ENCODE assay signal across 1 cellular context in the genomic region with DNA sequence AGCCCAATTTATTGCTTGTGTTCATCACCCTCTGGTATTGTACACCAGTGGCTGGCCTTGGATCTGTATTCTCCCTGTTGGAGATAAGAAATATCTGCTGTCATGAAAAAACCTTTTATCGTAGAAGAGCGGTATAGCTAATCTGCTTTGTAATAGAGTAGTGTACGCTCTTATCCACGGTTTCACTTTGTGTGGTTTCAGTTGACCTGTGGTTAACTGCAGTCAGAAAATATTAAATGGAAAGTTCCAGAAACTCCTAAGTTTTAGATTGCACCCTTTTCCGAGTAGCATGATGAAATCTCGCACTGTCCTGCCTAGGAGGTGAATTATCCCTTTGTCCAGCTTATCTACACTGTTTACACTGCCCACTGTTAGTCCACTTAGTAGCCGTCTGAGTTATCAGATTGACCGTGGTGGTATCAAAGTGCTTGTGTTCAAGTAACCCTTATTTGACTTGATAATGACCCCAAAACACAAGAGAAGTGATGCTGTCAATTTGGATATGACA.
TF ChIP-seq lines count a peak whose summit lies in the region.

No MANE protein-coding gene starts in this region.

TF ChIP-seq in K562, 482 proteins besides CTCF, POLR2A, EP300 and RAD21 (continued from another document and continues in another):
- TF ChIP-seq, protein P1, sequence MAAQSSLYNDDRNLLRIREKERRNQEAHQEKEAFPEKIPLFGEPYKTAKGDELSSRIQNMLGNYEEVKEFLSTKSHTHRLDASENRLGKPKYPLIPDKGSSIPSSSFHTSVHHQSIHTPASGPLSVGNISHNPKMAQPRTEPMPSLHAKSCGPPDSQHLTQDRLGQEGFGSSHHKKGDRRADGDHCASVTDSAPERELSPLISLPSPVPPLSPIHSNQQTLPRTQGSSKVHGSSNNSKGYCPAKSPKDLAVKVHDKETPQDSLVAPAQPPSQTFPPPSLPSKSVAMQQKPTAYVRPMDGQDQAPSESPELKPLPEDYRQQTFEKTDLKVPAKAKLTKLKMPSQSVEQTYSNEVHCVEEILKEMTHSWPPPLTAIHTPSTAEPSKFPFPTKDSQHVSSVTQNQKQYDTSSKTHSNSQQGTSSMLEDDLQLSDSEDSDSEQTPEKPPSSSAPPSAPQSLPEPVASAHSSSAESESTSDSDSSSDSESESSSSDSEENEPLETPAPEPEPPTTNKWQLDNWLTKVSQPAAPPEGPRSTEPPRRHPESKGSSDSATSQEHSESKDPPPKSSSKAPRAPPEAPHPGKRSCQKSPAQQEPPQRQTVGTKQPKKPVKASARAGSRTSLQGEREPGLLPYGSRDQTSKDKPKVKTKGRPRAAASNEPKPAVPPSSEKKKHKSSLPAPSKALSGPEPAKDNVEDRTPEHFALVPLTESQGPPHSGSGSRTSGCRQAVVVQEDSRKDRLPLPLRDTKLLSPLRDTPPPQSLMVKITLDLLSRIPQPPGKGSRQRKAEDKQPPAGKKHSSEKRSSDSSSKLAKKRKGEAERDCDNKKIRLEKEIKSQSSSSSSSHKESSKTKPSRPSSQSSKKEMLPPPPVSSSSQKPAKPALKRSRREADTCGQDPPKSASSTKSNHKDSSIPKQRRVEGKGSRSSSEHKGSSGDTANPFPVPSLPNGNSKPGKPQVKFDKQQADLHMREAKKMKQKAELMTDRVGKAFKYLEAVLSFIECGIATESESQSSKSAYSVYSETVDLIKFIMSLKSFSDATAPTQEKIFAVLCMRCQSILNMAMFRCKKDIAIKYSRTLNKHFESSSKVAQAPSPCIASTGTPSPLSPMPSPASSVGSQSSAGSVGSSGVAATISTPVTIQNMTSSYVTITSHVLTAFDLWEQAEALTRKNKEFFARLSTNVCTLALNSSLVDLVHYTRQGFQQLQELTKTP (IDR thresholded peaks at IDR 0.05; ENCODE audit: low read depth in 1 of 2, partially characterized antibody in 2 of 2), result peak in 1 of 2 experiments; percentile 25
- no peak for TF ChIP-seq SAFB2 (IDR thresholded peaks at IDR 0.05; ENCODE audit: borderline replicate concordance, low read depth, low read length, severe bottlenecking)
- no peak for TF ChIP-seq ZNF57 (CRISPR knock-in tag; IDR thresholded peaks at IDR 0.05)
- peak; percentile 59 for TF ChIP-seq SMAD4 (CRISPR knock-in tag; conservative IDR thresholded peaks at IDR 0.05)
- TF ChIP-seq, protein P2, sequence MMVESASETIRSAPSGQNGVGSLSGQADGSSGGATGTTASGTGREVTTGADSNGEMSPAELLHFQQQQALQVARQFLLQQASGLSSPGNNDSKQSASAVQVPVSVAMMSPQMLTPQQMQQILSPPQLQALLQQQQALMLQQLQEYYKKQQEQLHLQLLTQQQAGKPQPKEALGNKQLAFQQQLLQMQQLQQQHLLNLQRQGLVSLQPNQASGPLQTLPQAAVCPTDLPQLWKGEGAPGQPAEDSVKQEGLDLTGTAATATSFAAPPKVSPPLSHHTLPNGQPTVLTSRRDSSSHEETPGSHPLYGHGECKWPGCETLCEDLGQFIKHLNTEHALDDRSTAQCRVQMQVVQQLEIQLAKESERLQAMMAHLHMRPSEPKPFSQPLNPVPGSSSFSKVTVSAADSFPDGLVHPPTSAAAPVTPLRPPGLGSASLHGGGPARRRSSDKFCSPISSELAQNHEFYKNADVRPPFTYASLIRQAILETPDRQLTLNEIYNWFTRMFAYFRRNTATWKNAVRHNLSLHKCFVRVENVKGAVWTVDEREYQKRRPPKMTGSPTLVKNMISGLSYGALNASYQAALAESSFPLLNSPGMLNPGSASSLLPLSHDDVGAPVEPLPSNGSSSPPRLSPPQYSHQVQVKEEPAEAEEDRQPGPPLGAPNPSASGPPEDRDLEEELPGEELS (CRISPR knock-in tag; IDR thresholded peaks at IDR 0.05; ENCODE audit: borderline replicate concordance), result no peak
- TF ChIP-seq KLF1 (tag; IDR thresholded peaks at IDR 0.05), result no peak
- TF ChIP-seq, protein P3, sequence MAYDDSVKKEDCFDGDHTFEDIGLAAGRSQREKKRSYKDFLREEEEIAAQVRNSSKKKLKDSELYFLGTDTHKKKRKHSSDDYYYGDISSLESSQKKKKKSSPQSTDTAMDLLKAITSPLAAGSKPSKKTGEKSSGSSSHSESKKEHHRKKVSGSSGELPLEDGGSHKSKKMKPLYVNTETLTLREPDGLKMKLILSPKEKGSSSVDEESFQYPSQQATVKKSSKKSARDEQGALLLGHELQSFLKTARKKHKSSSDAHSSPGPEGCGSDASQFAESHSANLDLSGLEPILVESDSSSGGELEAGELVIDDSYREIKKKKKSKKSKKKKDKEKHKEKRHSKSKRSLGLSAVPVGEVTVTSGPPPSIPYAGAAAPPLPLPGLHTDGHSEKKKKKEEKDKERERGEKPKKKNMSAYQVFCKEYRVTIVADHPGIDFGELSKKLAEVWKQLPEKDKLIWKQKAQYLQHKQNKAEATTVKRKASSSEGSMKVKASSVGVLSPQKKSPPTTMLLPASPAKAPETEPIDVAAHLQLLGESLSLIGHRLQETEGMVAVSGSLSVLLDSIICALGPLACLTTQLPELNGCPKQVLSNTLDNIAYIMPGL (CRISPR knock-in tag; IDR thresholded peaks at IDR 0.05), result no peak
- TF ChIP-seq, protein P4, sequence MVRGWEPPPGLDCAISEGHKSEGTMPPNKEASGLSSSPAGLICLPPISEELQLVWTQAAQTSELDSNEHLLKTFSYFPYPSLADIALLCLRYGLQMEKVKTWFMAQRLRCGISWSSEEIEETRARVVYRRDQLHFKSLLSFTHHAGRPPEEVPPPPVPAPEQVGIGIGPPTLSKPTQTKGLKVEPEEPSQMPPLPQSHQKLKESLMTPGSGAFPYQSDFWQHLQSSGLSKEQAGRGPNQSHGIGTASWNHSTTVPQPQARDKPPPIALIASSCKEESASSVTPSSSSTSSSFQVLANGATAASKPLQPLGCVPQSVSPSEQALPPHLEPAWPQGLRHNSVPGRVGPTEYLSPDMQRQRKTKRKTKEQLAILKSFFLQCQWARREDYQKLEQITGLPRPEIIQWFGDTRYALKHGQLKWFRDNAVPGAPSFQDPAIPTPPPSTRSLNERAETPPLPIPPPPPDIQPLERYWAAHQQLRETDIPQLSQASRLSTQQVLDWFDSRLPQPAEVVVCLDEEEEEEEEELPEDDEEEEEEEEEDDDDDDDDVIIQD (CRISPR knock-in tag; IDR thresholded peaks at IDR 0.05), result no peak
- TF ChIP-seq POLR3A (IDR thresholded peaks at IDR 0.05; ENCODE audit: borderline replicate concordance, extremely low read depth, insufficient read depth, insufficient read length), result no peak
- no peak for TF ChIP-seq ZC3H4 (CRISPR knock-in tag; IDR thresholded peaks at IDR 0.05; ENCODE audit: borderline replicate concordance)
- TF ChIP-seq BRCA1 (IDR thresholded peaks at IDR 0.05), result no peak
- TF ChIP-seq BRCA1 (CRISPR knock-in tag; IDR thresholded peaks at IDR 0.05), result no peak
- TF ChIP-seq SP1 (CRISPR knock-in tag; IDR thresholded peaks at IDR 0.05), result no peak
- TF ChIP-seq MEF2A (IDR thresholded peaks at IDR 0.05; ENCODE audit: control insufficient read depth, low read depth, low read length), result no peak
- no peak for TF ChIP-seq ZNF507 (tag; conservative IDR thresholded peaks at IDR 0.05)
- no peak for TF ChIP-seq ZNF717 (CRISPR knock-in tag; IDR thresholded peaks at IDR 0.05)
- TF ChIP-seq ZNF311 (CRISPR knock-in tag; IDR thresholded peaks at IDR 0.05), result no peak
- TF ChIP-seq, protein P5, sequence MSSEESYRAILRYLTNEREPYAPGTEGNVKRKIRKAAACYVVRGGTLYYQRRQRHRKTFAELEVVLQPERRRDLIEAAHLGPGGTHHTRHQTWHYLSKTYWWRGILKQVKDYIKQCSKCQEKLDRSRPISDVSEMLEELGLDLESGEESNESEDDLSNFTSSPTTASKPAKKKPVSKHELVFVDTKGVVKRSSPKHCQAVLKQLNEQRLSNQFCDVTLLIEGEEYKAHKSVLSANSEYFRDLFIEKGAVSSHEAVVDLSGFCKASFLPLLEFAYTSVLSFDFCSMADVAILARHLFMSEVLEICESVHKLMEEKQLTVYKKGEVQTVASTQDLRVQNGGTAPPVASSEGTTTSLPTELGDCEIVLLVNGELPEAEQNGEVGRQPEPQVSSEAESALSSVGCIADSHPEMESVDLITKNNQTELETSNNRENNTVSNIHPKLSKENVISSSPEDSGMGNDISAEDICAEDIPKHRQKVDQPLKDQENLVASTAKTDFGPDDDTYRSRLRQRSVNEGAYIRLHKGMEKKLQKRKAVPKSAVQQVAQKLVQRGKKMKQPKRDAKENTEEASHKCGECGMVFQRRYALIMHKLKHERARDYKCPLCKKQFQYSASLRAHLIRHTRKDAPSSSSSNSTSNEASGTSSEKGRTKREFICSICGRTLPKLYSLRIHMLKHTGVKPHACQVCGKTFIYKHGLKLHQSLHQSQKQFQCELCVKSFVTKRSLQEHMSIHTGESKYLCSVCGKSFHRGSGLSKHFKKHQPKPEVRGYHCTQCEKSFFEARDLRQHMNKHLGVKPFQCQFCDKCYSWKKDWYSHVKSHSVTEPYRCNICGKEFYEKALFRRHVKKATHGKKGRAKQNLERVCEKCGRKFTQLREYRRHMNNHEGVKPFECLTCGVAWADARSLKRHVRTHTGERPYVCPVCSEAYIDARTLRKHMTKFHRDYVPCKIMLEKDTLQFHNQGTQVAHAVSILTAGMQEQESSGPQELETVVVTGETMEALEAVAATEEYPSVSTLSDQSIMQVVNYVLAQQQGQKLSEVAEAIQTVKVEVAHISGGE (CRISPR knock-in tag; IDR thresholded peaks at IDR 0.05), result no peak
- TF ChIP-seq PML (IDR thresholded peaks at IDR 0.05; ENCODE audit: low read length), result peak; percentile 73; the same call in 1 of the 2 replicates
- TF ChIP-seq TRIM28 (IDR thresholded peaks at IDR 0.05), result no peak
- TF ChIP-seq ZNF76 (CRISPR knock-in tag; IDR thresholded peaks at IDR 0.05; ENCODE audit: borderline replicate concordance), result no peak
- peak; percentile 73; the same call in 1 of the 2 replicates for TF ChIP-seq ZNF197 (CRISPR knock-in tag; IDR thresholded peaks at IDR 0.05; ENCODE audit: low read depth)
- no peak for TF ChIP-seq TSC22D4 (tag; IDR thresholded peaks at IDR 0.05)
- TF ChIP-seq, protein P6, sequence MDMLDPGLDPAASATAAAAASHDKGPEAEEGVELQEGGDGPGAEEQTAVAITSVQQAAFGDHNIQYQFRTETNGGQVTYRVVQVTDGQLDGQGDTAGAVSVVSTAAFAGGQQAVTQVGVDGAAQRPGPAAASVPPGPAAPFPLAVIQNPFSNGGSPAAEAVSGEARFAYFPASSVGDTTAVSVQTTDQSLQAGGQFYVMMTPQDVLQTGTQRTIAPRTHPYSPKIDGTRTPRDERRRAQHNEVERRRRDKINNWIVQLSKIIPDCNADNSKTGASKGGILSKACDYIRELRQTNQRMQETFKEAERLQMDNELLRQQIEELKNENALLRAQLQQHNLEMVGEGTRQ (CRISPR knock-in tag; IDR thresholded peaks at IDR 0.05), result no peak
- TF ChIP-seq, protein P7, sequence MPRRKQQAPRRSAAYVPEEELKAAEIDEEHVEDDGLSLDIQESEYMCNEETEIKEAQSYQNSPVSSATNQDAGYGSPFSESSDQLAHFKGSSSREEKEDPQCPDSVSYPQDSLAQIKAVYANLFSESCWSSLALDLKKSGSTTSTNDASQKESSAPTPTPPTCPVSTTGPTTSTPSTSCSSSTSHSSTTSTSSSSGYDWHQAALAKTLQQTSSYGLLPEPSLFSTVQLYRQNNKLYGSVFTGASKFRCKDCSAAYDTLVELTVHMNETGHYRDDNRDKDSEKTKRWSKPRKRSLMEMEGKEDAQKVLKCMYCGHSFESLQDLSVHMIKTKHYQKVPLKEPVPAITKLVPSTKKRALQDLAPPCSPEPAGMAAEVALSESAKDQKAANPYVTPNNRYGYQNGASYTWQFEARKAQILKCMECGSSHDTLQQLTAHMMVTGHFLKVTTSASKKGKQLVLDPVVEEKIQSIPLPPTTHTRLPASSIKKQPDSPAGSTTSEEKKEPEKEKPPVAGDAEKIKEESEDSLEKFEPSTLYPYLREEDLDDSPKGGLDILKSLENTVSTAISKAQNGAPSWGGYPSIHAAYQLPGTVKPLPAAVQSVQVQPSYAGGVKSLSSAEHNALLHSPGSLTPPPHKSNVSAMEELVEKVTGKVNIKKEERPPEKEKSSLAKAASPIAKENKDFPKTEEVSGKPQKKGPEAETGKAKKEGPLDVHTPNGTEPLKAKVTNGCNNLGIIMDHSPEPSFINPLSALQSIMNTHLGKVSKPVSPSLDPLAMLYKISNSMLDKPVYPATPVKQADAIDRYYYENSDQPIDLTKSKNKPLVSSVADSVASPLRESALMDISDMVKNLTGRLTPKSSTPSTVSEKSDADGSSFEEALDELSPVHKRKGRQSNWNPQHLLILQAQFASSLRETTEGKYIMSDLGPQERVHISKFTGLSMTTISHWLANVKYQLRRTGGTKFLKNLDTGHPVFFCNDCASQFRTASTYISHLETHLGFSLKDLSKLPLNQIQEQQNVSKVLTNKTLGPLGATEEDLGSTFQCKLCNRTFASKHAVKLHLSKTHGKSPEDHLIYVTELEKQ (CRISPR knock-in tag; IDR thresholded peaks at IDR 0.05), result no peak
- no peak for TF ChIP-seq WHSC1 (IDR thresholded peaks at IDR 0.05; ENCODE audit: low read length)
- TF ChIP-seq KLF16 (IDR thresholded peaks at IDR 0.05), result no peak; the same call in 1 of the 2 replicates
- TF ChIP-seq ZSCAN32 (CRISPR knock-in tag; IDR thresholded peaks at IDR 0.05), result no peak
- no peak for TF ChIP-seq ZNF583 (CRISPR knock-in tag; IDR thresholded peaks at IDR 0.05)
- TF ChIP-seq TRIM24 (IDR thresholded peaks at IDR 0.05), result peak; percentile 17 to 74; a peak in 3 of 4 replicates
- no peak for TF ChIP-seq PRPF4 (IDR thresholded peaks at IDR 0.05; ENCODE audit: insufficient read depth, low read depth, low read length, poor library complexity, severe bottlenecking)
- TF ChIP-seq, protein P8, sequence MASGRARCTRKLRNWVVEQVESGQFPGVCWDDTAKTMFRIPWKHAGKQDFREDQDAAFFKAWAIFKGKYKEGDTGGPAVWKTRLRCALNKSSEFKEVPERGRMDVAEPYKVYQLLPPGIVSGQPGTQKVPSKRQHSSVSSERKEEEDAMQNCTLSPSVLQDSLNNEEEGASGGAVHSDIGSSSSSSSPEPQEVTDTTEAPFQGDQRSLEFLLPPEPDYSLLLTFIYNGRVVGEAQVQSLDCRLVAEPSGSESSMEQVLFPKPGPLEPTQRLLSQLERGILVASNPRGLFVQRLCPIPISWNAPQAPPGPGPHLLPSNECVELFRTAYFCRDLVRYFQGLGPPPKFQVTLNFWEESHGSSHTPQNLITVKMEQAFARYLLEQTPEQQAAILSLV (tag; IDR thresholded peaks at IDR 0.05), result no peak
- no peak for TF ChIP-seq RB1 (IDR thresholded peaks at IDR 0.05; ENCODE audit: low read depth)
- TF ChIP-seq ZNF23 (CRISPR knock-in tag; IDR thresholded peaks at IDR 0.05), result no peak
- TF ChIP-seq SMAD1 (IDR thresholded peaks at IDR 0.05; ENCODE audit: low read depth, low read length, partially characterized antibody), result no peak
- TF ChIP-seq PTTG1 (tag; IDR thresholded peaks at IDR 0.05; ENCODE audit: low read depth), result no peak
- TF ChIP-seq, protein P9, sequence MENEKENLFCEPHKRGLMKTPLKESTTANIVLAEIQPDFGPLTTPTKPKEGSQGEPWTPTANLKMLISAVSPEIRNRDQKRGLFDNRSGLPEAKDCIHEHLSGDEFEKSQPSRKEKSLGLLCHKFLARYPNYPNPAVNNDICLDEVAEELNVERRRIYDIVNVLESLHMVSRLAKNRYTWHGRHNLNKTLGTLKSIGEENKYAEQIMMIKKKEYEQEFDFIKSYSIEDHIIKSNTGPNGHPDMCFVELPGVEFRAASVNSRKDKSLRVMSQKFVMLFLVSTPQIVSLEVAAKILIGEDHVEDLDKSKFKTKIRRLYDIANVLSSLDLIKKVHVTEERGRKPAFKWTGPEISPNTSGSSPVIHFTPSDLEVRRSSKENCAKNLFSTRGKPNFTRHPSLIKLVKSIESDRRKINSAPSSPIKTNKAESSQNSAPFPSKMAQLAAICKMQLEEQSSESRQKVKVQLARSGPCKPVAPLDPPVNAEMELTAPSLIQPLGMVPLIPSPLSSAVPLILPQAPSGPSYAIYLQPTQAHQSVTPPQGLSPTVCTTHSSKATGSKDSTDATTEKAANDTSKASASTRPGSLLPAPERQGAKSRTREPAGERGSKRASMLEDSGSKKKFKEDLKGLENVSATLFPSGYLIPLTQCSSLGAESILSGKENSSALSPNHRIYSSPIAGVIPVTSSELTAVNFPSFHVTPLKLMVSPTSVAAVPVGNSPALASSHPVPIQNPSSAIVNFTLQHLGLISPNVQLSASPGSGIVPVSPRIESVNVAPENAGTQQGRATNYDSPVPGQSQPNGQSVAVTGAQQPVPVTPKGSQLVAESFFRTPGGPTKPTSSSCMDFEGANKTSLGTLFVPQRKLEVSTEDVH (IDR thresholded peaks at IDR 0.05; ENCODE audit: low read depth, partially characterized antibody), result no peak
